Comparison of ENCODE assay signal across 13 cellular contexts in genomic region chr14:105430535-105430934, GRCh38. TPM values are rescaled to one million over a fixed set of nuclear protein-coding genes. Genes with fewer than 3 reads are reported as not detected.
DNase-seq lines count a peak whose midpoint lies in the region; ATAC-seq and TF ChIP-seq lines count a peak whose summit lies in the region.
"Had no signal": no experiment of that assay in that cellular context is flagged by ENCODE, and none has a peak within 500 bp of the region (broad histone marks: within the 10 kb centered on the region; RNA-seq: fewer than 3 reads in every experiment).

No MANE protein-coding gene starts in this region.

- H3K4me1 Mint-ChIP-seq in CD14-positive monocyte, result peaks cover 10% of the 10 kb centered on the region

- peaks cover 3% of the 10 kb centered on the region for H3K36me3 ChIP-seq in adipocyte (ENCODE audit: control insufficient read depth, insufficient read depth, low read length, severe bottlenecking)
- H3K36me3 ChIP-seq: thyroid gland had no signal

- H3K9me3 ChIP-seq in adipocyte (ENCODE audit: control insufficient read depth, low read length), result no peaks in the 10 kb centered on the region
- H3K9me3 ChIP-seq: thyroid gland had no signal

- TF ChIP-seq CTCF in HFF-Myc (IDR thresholded peaks at IDR 0.05; ENCODE audit: low read depth, low read length, missing control alignments) (no peak), fibroblast of villous mesenchyme (IDR thresholded peaks at IDR 0.05; ENCODE audit: insufficient read depth, low read depth, low read length) (no peak), CD14-positive monocyte (IDR thresholded peaks at IDR 0.05) (no peak)

- peaks cover 19 to 43% of the 10 kb centered on the region in 2 donors for H3K36me3 Mint-ChIP-seq in CD14-positive monocyte

- peaks cover 0 to 2% (median 0%) of the 10 kb centered on the region in 3 donors for H3K27me3 Mint-ChIP-seq in CD14-positive monocyte (ENCODE audit: low read depth in 3 of 3)
- H3K27me3 Mint-ChIP-seq: activated naive CD8-positive, alpha-beta T cell treated with anti-CD3 and anti-CD28 coated beads, Interleukin-2, amount 50 U/mL, for 24 hours had no signal

- DNase-seq in HFF-Myc (ENCODE audit: extremely low read depth, low read depth) (peak; percentile 22), adipocyte (ENCODE audit: low read depth) (peak; percentile 70), fibroblast of villous mesenchyme (ENCODE audit: low read depth) (peak; percentile 31), superior temporal gyrus (ENCODE audit: extremely low spot score) (peak; percentile 39), NCI-H146 treated with DMSO at 0.1 percent for 48 hours (lab: John Stamatoyannopoulos, UW; ENCODE audit: unreplicated experiment) (no peak), CD14-positive monocyte (ENCODE audit: low spot score) (no peak), NCI-H2107 (lab: John Stamatoyannopoulos, UW) (no peak)
- DNase-seq: activated naive CD8-positive, alpha-beta T cell treated with anti-CD3 and anti-CD28 coated beads, Interleukin-2, amount 50 U/mL, for 24 hours; DND-41; left ventricle myocardium superior; T-helper 2 cell had no signal

- no peaks in the 10 kb centered on the region for H3K27me3 ChIP-seq in adipocyte (replicated peaks; ENCODE audit: control insufficient read depth, insufficient read depth, low read length)
- H3K27me3 ChIP-seq: thyroid gland had no signal

- H3K4me3 Mint-ChIP-seq in CD14-positive monocyte, result no peak overlapping the region
- H3K4me3 Mint-ChIP-seq: activated naive CD8-positive, alpha-beta T cell treated with anti-CD3 and anti-CD28 coated beads, Interleukin-2, amount 50 U/mL, for 24 hours had no signal

- H3K4me3 ChIP-seq in HFF-Myc (replicated peaks; ENCODE audit: low read depth, low read length) (no peak overlapping the region), adipocyte (ENCODE audit: low read length) (no peak overlapping the region), fibroblast of villous mesenchyme (ENCODE audit: low read depth, low read length) (no peak overlapping the region)
- H3K4me3 ChIP-seq: thyroid gland had no signal

- peaks cover 0 to 4% (median 2%) of the 10 kb centered on the region in 7 donors for H3K9me3 Mint-ChIP-seq in CD14-positive monocyte

- H3K4me1 ChIP-seq in adipocyte (ENCODE audit: control insufficient read depth, insufficient read depth, low read length), result peaks cover 21% of the 10 kb centered on the region

- no peak overlapping the region for H3K27ac Mint-ChIP-seq in CD14-positive monocyte
- H3K27ac Mint-ChIP-seq: activated naive CD8-positive, alpha-beta T cell treated with anti-CD3 and anti-CD28 coated beads, Interleukin-2, amount 50 U/mL, for 24 hours had no signal

- intact Hi-C loops in CD14-positive monocyte (cut with micrococcal nuclease), result no loop called here

- H3K9ac ChIP-seq in adipocyte (ENCODE audit: low read length), result no peak overlapping the region

- no peak for ATAC-seq in HG03196 (IDR thresholded peaks at IDR 0.05; ENCODE audit: unreplicated experiment)
- ATAC-seq: activated naive CD8-positive, alpha-beta T cell treated with anti-CD3 and anti-CD28 coated beads, Interleukin-2, amount 50 U/mL, for 24 hours; left ventricle myocardium superior had no signal

RNA-seq across cellular contexts. Expression of gene MTA1, which starts 10.9 kb away (rescaled TPM):
- total RNA-seq in fibroblast of villous mesenchyme, result 38.0 and 52.7 TPM in 2 replicates
- 1 to 10 TPM in 1 of 2 donors, under 1 TPM in 1; 0.91 to 2.0 TPM for polyA plus RNA-seq in CD14-positive monocyte

RNA-seq across cellular contexts. Expression of gene TEX22, which starts 32.2 kb away (rescaled TPM):
- total RNA-seq in fibroblast of villous mesenchyme, result under 0.01 and 0.32 TPM in 2 replicates
- polyA plus RNA-seq in CD14-positive monocyte, result under 1 TPM; 0.52 to 0.57 TPM

RNA-seq across cellular contexts. Expression of gene CRIP2, which starts 44.1 kb away (rescaled TPM):
- 8.6 and 18.0 TPM in 2 replicates for total RNA-seq in fibroblast of villous mesenchyme
- 1 to 10 TPM; 2.1 to 3.3 TPM for polyA plus RNA-seq in CD14-positive monocyte

RNA-seq across cellular contexts. Expression of gene CRIP1, which starts 56.2 kb away (rescaled TPM):
- 1.3 and 2.6 TPM in 2 replicates for total RNA-seq in fibroblast of villous mesenchyme
- 1,000 to 10,000 TPM; 1,032 to 2,084 TPM for polyA plus RNA-seq in CD14-positive monocyte

Comparison
In these comparisons a context has a peak if more than half of its experiments do, and no peak if none do; other contexts are left out.
1. DNase-seq: peak in HFF-Myc (single experiment), adipocyte (single experiment), fibroblast of villous mesenchyme (single experiment) and superior temporal gyrus (single experiment); none in NCI-H146 treated with DMSO at 0.1 percent for 48 hours (single experiment), CD14-positive monocyte (single experiment) and NCI-H2107 (single experiment).